In genomic region chr2:233093721-233094120, GRCh38 we compare ENCODE assay signal across 27 cellular contexts. TPM values are rescaled to one million over a fixed set of nuclear protein-coding genes. Genes with fewer than 3 reads are reported as not detected.
A peak's percentile ranks its signal among the peaks of the same experiment; 100 is the strongest.
DNase-seq lines count a peak whose midpoint lies in the region; ATAC-seq, FAIRE-seq and TF ChIP-seq lines count a peak whose summit lies in the region.
"Had no signal": no experiment of that assay in that cellular context is flagged by ENCODE, and none has a peak within 500 bp of the region (broad histone marks: within the 10 kb centered on the region; RNA-seq: fewer than 3 reads in every experiment).

No MANE protein-coding gene starts in this region.

- H3K4me2 ChIP-seq in GM12878 (ENCODE audit: control insufficient read depth, insufficient read depth): no peak overlapping the region
- no peak overlapping the region for H3K4me2 ChIP-seq in mesenchymal stem cell (ENCODE audit: low read length, poor library complexity, severe bottlenecking)
- H3K4me2 ChIP-seq: A549, KMS-11 had no signal

- H3K9me3 ChIP-seq in GM12878 (replicated peaks; ENCODE audit: control insufficient read depth, insufficient read depth, low read length): no peaks in the 10 kb centered on the region; the same call in 2 of the 3 replicates
- no peaks in the 10 kb centered on the region for H3K9me3 ChIP-seq in mesenchymal stem cell (ENCODE audit: control insufficient read depth, low read length)
- H3K9me3 ChIP-seq: A549, breast epithelium, esophagus squamous epithelium, tibial artery had no signal

- H3K79me2 ChIP-seq in GM12878 (ENCODE audit: control insufficient read depth, insufficient read depth, low read length): peaks cover 87% of the 10 kb centered on the region

- H3K4me3 ChIP-seq in GM12878: no peak overlapping the region
- H3K4me3 ChIP-seq in mesenchymal stem cell (ENCODE audit: insufficient read depth in 1 of 2, low read depth in 1 of 2, low read length in 2 of 2): no peak overlapping the region
- H3K4me3 ChIP-seq: A549, breast epithelium, esophagus squamous epithelium, tibial artery had no signal

- peaks cover 58% of the 10 kb centered on the region for H3K4me1 ChIP-seq in GM12878 (ENCODE audit: control insufficient read depth, insufficient read depth, low read length)
- no peaks in the 10 kb centered on the region for H3K4me1 ChIP-seq in mesenchymal stem cell (ENCODE audit: control insufficient read depth, insufficient read depth, low read depth, low read length)
- H3K4me1 ChIP-seq: A549, breast epithelium, esophagus squamous epithelium, tibial artery had no signal

- no peak overlapping the region for H4K8ac ChIP-seq in mesenchymal stem cell (ENCODE audit: low read length)

- DNase-seq in activated effector memory CD4-positive, alpha-beta T cell treated with anti-CD3 and anti-CD28 coated beads, Interleukin-2, amount 50 U/mL, for 16 hours: peak; percentile 33
- DNase-seq in activated effector memory CD4-positive, alpha-beta T cell treated with Interleukin-2 at 50 U/mL for 16 hours: no peak
- no peak for DNase-seq in GM12878 (ENCODE audit: low read depth, low spot score)
- no peak for DNase-seq in mesenchymal stem cell
- DNase-seq in AG08396 (ENCODE audit: low spot score): no peak
- DNase-seq in HTR-8/SVneo (ENCODE audit: insufficient read length, low spot score): no peak
- DNase-seq in NCI-H2171 (lab: John Stamatoyannopoulos, UW): no peak
- DNase-seq: activated CD4-positive, alpha-beta T cell treated with anti-CD3 and anti-CD28 coated beads for 48 hours; cortex of kidney; DMS79 treated with DMSO at 0.1 percent for 48 hours; esophagus squamous epithelium; foreskin melanocyte; HCEC 1CT; left colon; NCI-H1417; NCI-H2029 treated with DMSO at 0.1 percent for 48 hours; NCI-H774; nucleus accumbens had no signal

- POLR2A ChIA-PET in GM12878 (lab: Charles Lee): interaction anchor here (0.5 to 3.4 kb wide), 4 partner anchors 11 to 289 kb away, joined by 4 to 20 read pairs (median 6); partner anchors contain the start of gene INPP5D

- H2AK5ac ChIP-seq in mesenchymal stem cell (ENCODE audit: low read length, severe bottlenecking): no peak overlapping the region

- SMC1A ChIA-PET in GM12878 (lab: Charles Lee; ENCODE audit: uncharacterized antibody, unreplicated experiment): interaction anchor here (0.6 to 12.4 kb wide), 5 partner anchors 9 to 86 kb away, joined by 3 to 328 read pairs (median 3); no protein-coding TSS in a partner anchor

- H3K36me3 ChIP-seq in GM12878 (ENCODE audit: control insufficient read depth in 2 of 2, insufficient read depth in 2 of 2, low read length in 1 of 2): peaks cover 25 to 56% of the 10 kb centered on the region in 2 experiments
- H3K36me3 ChIP-seq in mesenchymal stem cell (ENCODE audit: control insufficient read depth in 1 of 2, insufficient read depth in 2 of 2, low read depth in 1 of 2, low read length in 2 of 2): no peaks in the 10 kb centered on the region
- H3K36me3 ChIP-seq: breast epithelium, esophagus squamous epithelium, tibial artery had no signal

- RAD21 ChIA-PET in GM12878 (lab: Charles Lee; ENCODE audit: unreplicated experiment): interaction anchor here (0.9 to 3.3 kb wide), 3 partner anchors 11 to 33 kb away, joined by 4 to 17 read pairs (median 4); partner anchors contain the start of gene INPP5D

- peak overlapping the region; percentile 41 for H4K91ac ChIP-seq in mesenchymal stem cell (ENCODE audit: low read length)

- ATAC-seq in GM12878 (no peak), HG02610 (IDR thresholded peaks at IDR 0.05; ENCODE audit: unreplicated experiment) (no peak)
- ATAC-seq: A549; activated naive CD4-positive, alpha-beta T cell treated with anti-CD3 and anti-CD28 coated beads, Interleukin-2, amount 50 U/mL, for 72 hours; left colon; Right ventricle myocardium inferior; SK-N-SH treated with all-trans-retinoic acid at 6 μM for 48 hours had no signal

- no peak overlapping the region for H3K14ac ChIP-seq in mesenchymal stem cell (ENCODE audit: low read length in 2 of 2)

- H2BK120ac ChIP-seq in mesenchymal stem cell (ENCODE audit: low read depth, low read length): no peak overlapping the region

- WGBS in GM12878 (ENCODE audit: insufficient coverage, insufficient replicate concordance, low lambda C conversion rate, missing lambda C conversion rate): 62% methylated on average over 4 of the region's 4 CpGs
- 53% methylated on average over 3 of the region's 4 CpGs for WGBS in mesenchymal stem cell

- in situ Hi-C loops in GM12878 (cut with MboI): no loop called here

- no peak for TF ChIP-seq RAD21 in GM12878 (IDR thresholded peaks at IDR 0.05; ENCODE audit: insufficient read depth, low read depth, low read length)

- H2BK12ac ChIP-seq in mesenchymal stem cell (ENCODE audit: low read length in 2 of 2): no peak overlapping the region

- H2AFZ ChIP-seq in GM12878 (ENCODE audit: control insufficient read depth, low read depth, low read length): no peak overlapping the region
- no peak overlapping the region for H2AFZ ChIP-seq in mesenchymal stem cell (ENCODE audit: low read depth, low read length)

- peak; percentile 34; the same call in 1 of the 2 replicates for TF ChIP-seq POLR2A in GM12878 (IDR thresholded peaks at IDR 0.05; ENCODE audit: low read depth, low read length)

- H4K20me1 ChIP-seq in GM12878 (ENCODE audit: control insufficient read depth, insufficient read depth): no peaks in the 10 kb centered on the region

- H3K27me3 ChIP-seq in GM12878 (replicated peaks in 1 of 2; ENCODE audit: control insufficient read depth in 2 of 2, insufficient read depth in 2 of 2, low read length in 1 of 2) (no peaks in the 10 kb centered on the region), mesenchymal stem cell (ENCODE audit: control insufficient read depth in 1 of 2, insufficient read depth in 1 of 2, low read length in 2 of 2) (peaks cover 28 to 32% of the 10 kb centered on the region in 2 experiments)
- H3K27me3 ChIP-seq: breast epithelium, esophagus squamous epithelium had no signal

- H3K79me1 ChIP-seq in mesenchymal stem cell (replicated peaks; ENCODE audit: low read length, poor library complexity, severe bottlenecking): no peaks in the 10 kb centered on the region

- CTCF ChIA-PET in GM12878 (lab: Yijun Ruan, JAX): interaction anchor here (4.0 kb wide), 1 partner anchor 40 kb away, joined by 19 read pairs; no protein-coding TSS in a partner anchor

- H3K27ac ChIP-seq in GM12878 (ENCODE audit: control insufficient read depth, insufficient read depth): no peak overlapping the region; the same call in 1 of the 2 replicates
- no peak overlapping the region for H3K27ac ChIP-seq in mesenchymal stem cell (ENCODE audit: low read length, poor library complexity, severe bottlenecking)
- H3K27ac ChIP-seq: A549, breast epithelium, esophagus squamous epithelium, KMS-11, tibial artery had no signal

- H3K4ac ChIP-seq in mesenchymal stem cell (ENCODE audit: low read depth in 1 of 2, low read length in 2 of 2): no peak overlapping the region

- TF ChIP-seq EP300 in GM12878 (IDR thresholded peaks at IDR 0.05; ENCODE audit: borderline replicate concordance in 1 of 2, control insufficient read depth in 1 of 2, low read depth in 2 of 2, low read length in 2 of 2): no peak

- H3K18ac ChIP-seq in mesenchymal stem cell (ENCODE audit: low read depth in 1 of 2, low read length in 2 of 2): no peak overlapping the region

- H3K23ac ChIP-seq in mesenchymal stem cell (ENCODE audit: low read length in 2 of 2): no peak overlapping the region

- TF ChIP-seq CTCF in GM12878 (IDR thresholded peaks at IDR 0.05 in 2 of 3, conservative IDR thresholded peaks at IDR 0.05 in 1 of 3; ENCODE audit: control insufficient read depth in 2 of 3, extremely low read depth in 1 of 3, insufficient read depth in 1 of 3, low read depth in 3 of 3, low read length in 3 of 3): no peak

- no peak overlapping the region for H2BK15ac ChIP-seq in mesenchymal stem cell (ENCODE audit: low read depth, poor library complexity, severe bottlenecking)

- no TSS peak for BruUV-seq in GM12878 (replicated peaks; lab: Mats Ljungman, UMichigan)

- H3K9ac ChIP-seq in GM12878 (ENCODE audit: control insufficient read depth, insufficient read depth, low read length) (no peak overlapping the region), mesenchymal stem cell (ENCODE audit: low read length) (no peak overlapping the region)
- H3K9ac ChIP-seq: KMS-11 had no signal

- no peak for FAIRE-seq in GM12878 (lab: Jason Lieb, UNC)
- no peak for FAIRE-seq in HTR-8/SVneo (lab: Jason Lieb, UNC)
- FAIRE-seq: A549, endometrium had no signal

- intact Hi-C loops in GM12878 (cut with micrococcal nuclease; ENCODE audit: unreplicated experiment): no loop called here

- H2BK5ac ChIP-seq in mesenchymal stem cell (ENCODE audit: low read depth, low read length, poor library complexity, severe bottlenecking): no peak overlapping the region

TF ChIP-seq in GM12878, 131 proteins besides CTCF, POLR2A, EP300 and RAD21 (continues in another document):
- TF ChIP-seq POLR2AphosphoS5 (IDR thresholded peaks at IDR 0.05; ENCODE audit: low read length): 0 out of 2 replicates have a peak, but pooled peaks have one; percentile 12

RNA-seq across cellular contexts. Expression of gene INPP5D, which starts 33.6 kb away (rescaled TPM):
- total RNA-seq in GM12878 (2013; cell fraction: nucleolus; rRNA removed): 345 and 366 TPM in 2 replicates
- total RNA-seq in GM12878 (2014; rRNA removed) (66.2 and 89.5 TPM in 2 replicates), GM12878 (2014; rRNA removed; fragmentation: Illumina TruSeq; extraction: Trizol) (64.9 and 74.6 TPM in 2 replicates), GM12878 (2021) (126 and 139 TPM in 2 replicates)
- polyA plus RNA-seq in GM12878 (2011; ENCODE audit: low read depth): 51.0 TPM
- polyA plus RNA-seq in GM12878 (2011; rRNA removed) (24.3 and 43.0 TPM in 2 replicates), GM12878 (2014; fragmentation: Illumina TruSeq; extraction: Trizol) (78.1 and 101 TPM in 2 replicates), GM12878 (2014; fragmentation: Nextera tagmentation; extraction: Ambion mirVana) (10 to 100 TPM; 11.8 to 19.4 TPM), GM12878 (2014; rRNA removed) (88.1 and 102 TPM in 2 replicates), GM12878 (2016; fragmentation: Nextera tagmentation; extraction: Ambion mirVana) (100 to 1,000 TPM; 101 to 104 TPM)
- 39.4 and 45.6 TPM in 2 replicates for polyA plus RNA-seq in GM12878 (2011; cell fraction: cytosol; rRNA removed)
- polyA plus RNA-seq in GM12878 (2011; cell fraction: nucleus; rRNA removed): 143 and 184 TPM in 2 replicates
- 79.5 and 83.6 TPM in 2 replicates for polyA plus RNA-seq in GM12878 (2012)
- 142 and 157 TPM in 2 replicates for polyA minus RNA-seq in GM12878 (2011; rRNA and poly(A)+ RNA removed)
- polyA minus RNA-seq in GM12878 (2011; cell fraction: cytosol; rRNA and poly(A)+ RNA removed): 40.2 and 55.8 TPM in 2 replicates
- 114 and 175 TPM in 2 replicates for polyA minus RNA-seq in GM12878 (2011; cell fraction: nucleus; rRNA and poly(A)+ RNA removed)
- polyA plus RNA-seq in mesenchymal stem cell (2013, experiment 1 of 2): 0.08 TPM
- polyA plus RNA-seq in mesenchymal stem cell (2013, experiment 2 of 2): 0.15 TPM
